ENCODE assay signal across 27 cellular contexts in the genomic region with DNA sequence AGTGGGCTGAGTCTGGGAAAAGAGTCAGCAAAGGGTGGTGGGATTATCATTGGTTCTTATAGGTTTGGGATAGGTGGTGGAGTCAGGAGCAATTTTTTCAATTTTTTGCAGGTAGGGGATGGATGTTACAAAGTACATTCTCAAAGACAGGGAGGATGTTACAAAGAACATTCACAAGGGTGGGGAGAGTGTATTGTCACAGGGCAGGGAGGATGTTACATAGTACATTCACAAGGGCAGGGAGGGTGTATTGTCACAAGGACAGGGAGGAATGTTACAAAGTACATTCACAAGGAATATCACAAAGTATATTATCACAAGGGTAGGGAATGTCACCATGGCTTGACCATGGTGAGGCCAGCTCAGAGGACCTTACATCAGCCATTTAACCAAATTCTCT.
"Had no signal": no experiment of that assay in that cellular context is flagged by ENCODE, and none has a peak within 500 bp of the region (broad histone marks: within the 10 kb centered on the region; RNA-seq: fewer than 3 reads in every experiment).

No MANE protein-coding gene starts in this region.

- H3K36me3 ChIP-seq: colonic mucosa, esophagus squamous epithelium, ovary, sigmoid colon, tibial artery, upper lobe of left lung, uterus had no signal

- H3K4me3 ChIP-seq: colonic mucosa, esophagus squamous epithelium, lung, mucosa of descending colon, ovary, psoas muscle, sigmoid colon, testis, tibial artery, upper lobe of left lung, uterus had no signal

- H3K27me3 ChIP-seq: colonic mucosa, esophagus squamous epithelium, ovary, sigmoid colon, testis, tibial artery, upper lobe of left lung, uterus had no signal

- H3K27me3 Mint-ChIP-seq: dendritic cell treated with granulocyte-macrophage colony-stimulating factor and Interleukin-4, amounts not matched to agents 40 ng/mL and 50 ng/mL, for 4 days; memory B cell; natural killer cell treated with Interleukin-12 subunit alpha and Interleukin-12 subunit beta and Interleukin-15 and Interleukin-18, amount 100 ng/mL, for 72 hours; stimulated activated memory B cell treated with anti-CD40 and anti-IgM and Interleukin-4, amounts not matched to agents 10 μg/mL and 1 μg/mL and 100 μg/mL, for 72 hours had no signal

- H3K36me3 Mint-ChIP-seq: memory B cell; naive B cell; natural killer cell treated with Interleukin-12 subunit alpha and Interleukin-12 subunit beta and Interleukin-15 and Interleukin-18, amount 100 ng/mL, for 72 hours; stimulated activated memory B cell treated with anti-CD40 and anti-IgM and Interleukin-4, amounts not matched to agents 10 μg/mL and 1 μg/mL and 100 μg/mL, for 72 hours had no signal

- H3K9me3 ChIP-seq: colonic mucosa, esophagus squamous epithelium, mucosa of descending colon, ovary, sigmoid colon, testis, tibial artery, upper lobe of left lung, uterus had no signal

- H3K27ac Mint-ChIP-seq: dendritic cell treated with granulocyte-macrophage colony-stimulating factor and Interleukin-4, amounts not matched to agents 40 ng/mL and 50 ng/mL, for 4 days; memory B cell; naive B cell; natural killer cell treated with Interleukin-12 subunit alpha and Interleukin-12 subunit beta and Interleukin-15 and Interleukin-18, amount 100 ng/mL, for 72 hours; stimulated activated memory B cell treated with anti-CD40 and anti-IgM and Interleukin-4, amounts not matched to agents 10 μg/mL and 1 μg/mL and 100 μg/mL, for 72 hours had no signal

- FAIRE-seq: endothelial cell of umbilical vein had no signal

- H3K4me3 Mint-ChIP-seq: dendritic cell treated with granulocyte-macrophage colony-stimulating factor and Interleukin-4, amounts not matched to agents 40 ng/mL and 50 ng/mL, for 4 days; memory B cell; naive B cell; natural killer cell treated with Interleukin-12 subunit alpha and Interleukin-12 subunit beta and Interleukin-15 and Interleukin-18, amount 100 ng/mL, for 72 hours; neural crest cell; stimulated activated memory B cell treated with anti-CD40 and anti-IgM and Interleukin-4, amounts not matched to agents 10 μg/mL and 1 μg/mL and 100 μg/mL, for 72 hours had no signal

- H3K4me1 ChIP-seq: colonic mucosa, esophagus squamous epithelium, psoas muscle, testis, upper lobe of left lung, uterus had no signal

- H3K9me3 Mint-ChIP-seq: dendritic cell treated with granulocyte-macrophage colony-stimulating factor and Interleukin-4, amounts not matched to agents 40 ng/mL and 50 ng/mL, for 4 days; natural killer cell treated with Interleukin-12 subunit alpha and Interleukin-12 subunit beta and Interleukin-15 and Interleukin-18, amount 100 ng/mL, for 72 hours; stimulated activated memory B cell treated with anti-CD40 and anti-IgM and Interleukin-4, amounts not matched to agents 10 μg/mL and 1 μg/mL and 100 μg/mL, for 72 hours had no signal

- ATAC-seq: left lobe of liver; mucosa of descending colon; natural killer cell treated with Interleukin-12 subunit alpha and Interleukin-12 subunit beta and Interleukin-15 and Interleukin-18, amount 100 ng/mL, for 72 hours; psoas muscle; right cardiac atrium; stimulated activated memory B cell treated with anti-CD40 and anti-IgM and Interleukin-4, amounts not matched to agents 10 μg/mL and 1 μg/mL and 100 μg/mL, for 72 hours; stimulated activated naive CD8-positive, alpha-beta T cell treated with anti-CD3 and anti-CD28 coated beads, Interleukin-15, Interleukin-2, amounts not matched to agents 100 U/mL and 50 U/mL, for 24 hours had no signal

- H3K27ac ChIP-seq: colonic mucosa, esophagus squamous epithelium, ovary, psoas muscle, sigmoid colon, testis, tibial artery, upper lobe of left lung, uterus had no signal

- DNase-seq: colonic mucosa; effector memory CD4-positive, alpha-beta T cell; erythroblast; esophagus squamous epithelium; kidney; mucosa of descending colon; naive B cell; ovary; posterior cingulate gyrus; psoas muscle; sigmoid colon; stimulated activated CD4-positive, alpha-beta T cell treated with anti-CD3 and anti-CD28 coated beads, Interleukin-4, amount 100 ng/mL, for 4 hours; stimulated activated naive CD8-positive, alpha-beta T cell treated with anti-CD3 and anti-CD28 coated beads, Interleukin-15, Interleukin-2, amounts not matched to agents 100 U/mL and 50 U/mL, for 24 hours; substantia nigra; testis; tibial artery; upper lobe of left lung; uterus had no signal

- H3K4me1 Mint-ChIP-seq: memory B cell; naive B cell; stimulated activated memory B cell treated with anti-CD40 and anti-IgM and Interleukin-4, amounts not matched to agents 10 μg/mL and 1 μg/mL and 100 μg/mL, for 72 hours had no signal
